In genomic region chr7:29924006-29924405, GRCh38 we compare ENCODE assay signal across 16 cellular contexts.
DNase-seq lines count a peak whose midpoint lies in the region; ATAC-seq, FAIRE-seq and TF ChIP-seq lines count a peak whose summit lies in the region.
"Had no signal": no experiment of that assay in that cellular context is flagged by ENCODE, and none has a peak within 500 bp of the region (broad histone marks: within the 10 kb centered on the region; RNA-seq: fewer than 3 reads in every experiment).

No MANE protein-coding gene starts in this region.

- TF ChIP-seq POLR2A in HepG2 (IDR thresholded peaks at IDR 0.05; ENCODE audit: insufficient read depth in 1 of 2, low read depth in 2 of 2, low read length in 2 of 2), result no peak
- TF ChIP-seq POLR2A in right lobe of liver (IDR thresholded peaks at IDR 0.05), result no peak
- TF ChIP-seq POLR2A in tibial nerve (IDR thresholded peaks at IDR 0.05), result no peak

- ATAC-seq in HepG2, result 0 out of 3 replicates have a peak, but pooled peaks have one; percentile 22
- ATAC-seq in right lobe of liver, result no peak
- ATAC-seq: A549 had no signal

- POLR2A ChIA-PET in HepG2 (lab: Yijun Ruan, JAX), result no interaction called here
- POLR2A ChIA-PET in HEK293T (lab: Yijun Ruan, JAX), result no interaction called here

- H3K36me3 ChIP-seq in HepG2 (replicated peaks in 1 of 2; ENCODE audit: control insufficient read depth in 1 of 2, insufficient read depth in 2 of 2, low read length in 2 of 2) (peaks cover 27 to 53% of the 10 kb centered on the region in 2 experiments), right lobe of liver (no peaks in the 10 kb centered on the region), tibial nerve (peaks cover 0 to 37% (median 0%) of the 10 kb centered on the region in 3 donors)

- H3K27ac ChIP-seq in HepG2 (ENCODE audit: extremely low read length, insufficient read depth, low read length) (no peak overlapping the region), right lobe of liver (no peak overlapping the region), tibial nerve (peak overlapping the region; percentile 18 to 83 (median 52))
- H3K27ac ChIP-seq: A549, C4-2B, SJCRH30 had no signal

- H3K4me2 ChIP-seq in HepG2 (ENCODE audit: low read depth, low read length), result no peak overlapping the region
- H3K4me2 ChIP-seq: A549 had no signal

- H3K9me3 Mint-ChIP-seq in brain, result no peaks in the 10 kb centered on the region

- peaks cover 64% of the 10 kb centered on the region for H3K36me3 Mint-ChIP-seq in brain

- no TSS peak for BruUV-seq in HepG2 (replicated peaks; lab: Mats Ljungman, UMichigan)

- intact Hi-C loops in HepG2 (cut with micrococcal nuclease; ENCODE audit: unreplicated experiment) (loop anchor here (5.0 kb wide), 1 partner anchor 47 kb away; no protein-coding TSS in a partner anchor), right lobe of liver (cut with DNase I) (loop anchor here in 1 of 2 donors (10.0 kb wide), 1 partner anchor 169 kb away; no protein-coding TSS in a partner anchor)

- H4K20me1 ChIP-seq in HepG2 (ENCODE audit: insufficient read depth, low read length), result peaks cover 8% of the 10 kb centered on the region; the same call in 1 of the 2 replicates

- no peak overlapping the region for H2AFZ ChIP-seq in HepG2 (ENCODE audit: low read length)

- H3K4me3 ChIP-seq in HepG2 (replicated peaks in 1 of 3; ENCODE audit: insufficient read depth in 1 of 3, low read depth in 2 of 3, low read length in 3 of 3) (no peak overlapping the region), right lobe of liver (no peak overlapping the region), tibial nerve (peak overlapping the region in 2 of 4 donors; percentile 1 to 37)
- H3K4me3 ChIP-seq: A549, SJCRH30 had no signal

- FAIRE-seq in HepG2 (lab: Jason Lieb, UNC) (no peak), GM19239 (lab: Jason Lieb, UNC) (no peak)
- FAIRE-seq: A549, GM12891 had no signal

- TF ChIP-seq EP300 in HepG2 (IDR thresholded peaks at IDR 0.05; ENCODE audit: low read depth in 2 of 2, low read length in 2 of 2), result no peak
- TF ChIP-seq EP300 in HepG2 (CRISPR knock-in tag; IDR thresholded peaks at IDR 0.05; ENCODE audit: borderline replicate concordance), result no peak
- no peak for TF ChIP-seq EP300 in tibial nerve (IDR thresholded peaks at IDR 0.05)

- H3K4me3 Mint-ChIP-seq in brain, result no peak overlapping the region

- 92% methylated on average over 9 of the region's 9 CpGs for WGBS in HepG2 (ENCODE audit: low lambda C conversion rate)
- 55% methylated on average over 6 of the region's 9 CpGs for WGBS in right lobe of liver (ENCODE audit: insufficient coverage, low coverage, low lambda C conversion rate, missing lambda C conversion rate)
- WGBS in tibial nerve, 2 donors, result 73 to 85% methylated on average over 9 of the region's 9 CpGs

- H3K27me3 Mint-ChIP-seq in brain, result no peaks in the 10 kb centered on the region

- H3K27ac Mint-ChIP-seq in brain, result peak overlapping the region; percentile 48 to 87 (median 59)

- H3K9me3 ChIP-seq in HepG2 (ENCODE audit: low read length), result no peaks in the 10 kb centered on the region
- no peaks in the 10 kb centered on the region for H3K9me3 ChIP-seq in right lobe of liver
- H3K9me3 ChIP-seq in tibial nerve, result no peaks in the 10 kb centered on the region
- H3K9me3 ChIP-seq: A549, SJCRH30 had no signal

- no peak for DNase-seq in HepG2 (ENCODE audit: low spot score)
- no peak for DNase-seq in right lobe of liver
- DNase-seq in left kidney (ENCODE audit: low read depth, low spot score), result peak; percentile 61
- DNase-seq in tibial nerve (ENCODE audit: low spot score in 2 of 2), result no peak
- DNase-seq in HEK293T (ENCODE audit: extremely low spot score), result no peak
- no peak for DNase-seq in GM19239 (ENCODE audit: insufficient read length, low spot score)
- no peak for DNase-seq in activated CD8-positive, alpha-beta memory T cell treated with anti-CD3 and anti-CD28 coated beads, Interleukin-2, amount 50 U/mL, for 48 hours
- DNase-seq: COR-L47, KG1, NCI-H187 treated with DMSO at 0.1 percent for 48 hours, NCI-H2171, SJCRH30 had no signal

- H3K9ac ChIP-seq in HepG2 (ENCODE audit: insufficient read depth, low read depth, low read length), result no peak overlapping the region

- CTCF ChIA-PET in HepG2 (lab: Yijun Ruan, JAX; ENCODE audit: low intra/inter-chr PET ratio, low total read pairs), result no interaction called here
- CTCF ChIA-PET in HEK293T (lab: Yijun Ruan, JAX), result no interaction called here

- H3K27me3 ChIP-seq in HepG2 (ENCODE audit: control insufficient read depth in 1 of 2, insufficient read depth in 2 of 2, low read length in 2 of 2) (no peaks in the 10 kb centered on the region), right lobe of liver (no peaks in the 10 kb centered on the region), tibial nerve (no peaks in the 10 kb centered on the region)
- H3K27me3 ChIP-seq: SJCRH30 had no signal

- TF ChIP-seq CTCF in HepG2 (CRISPR knock-in tag; IDR thresholded peaks at IDR 0.05) (no peak), right lobe of liver (IDR thresholded peaks at IDR 0.05) (no peak), brain (conservative IDR thresholded peaks at IDR 0.05) (no peak), tibial nerve (IDR thresholded peaks at IDR 0.05) (no peak)

- H3K4me1 ChIP-seq in HepG2 (ENCODE audit: insufficient read depth, low read length) (no peaks in the 10 kb centered on the region), right lobe of liver (peaks cover 0 to 1% (median 0%) of the 10 kb centered on the region in 4 donors), tibial nerve (peaks cover 0 to 39% (median 7%) of the 10 kb centered on the region in 4 donors)
- H3K4me1 ChIP-seq: A549, SJCRH30 had no signal

- H3K4me1 Mint-ChIP-seq in brain, result peaks cover 36% of the 10 kb centered on the region

- no peaks in the 10 kb centered on the region for H3K79me2 ChIP-seq in HepG2 (ENCODE audit: insufficient read depth, low read length)

- no peak for TF ChIP-seq RAD21 in HepG2 (CRISPR knock-in tag; IDR thresholded peaks at IDR 0.05)

- in situ Hi-C loops in HepG2 (cut with HindIII; ENCODE audit: extremely low pct_ligation_motif_present, low pct_unique_long_range_greater_than_20kb), result no loop called here

TF ChIP-seq in HepG2, 621 proteins besides CTCF, POLR2A, EP300 and RAD21 (continues in another document):
- TF ChIP-seq, protein P1, sequence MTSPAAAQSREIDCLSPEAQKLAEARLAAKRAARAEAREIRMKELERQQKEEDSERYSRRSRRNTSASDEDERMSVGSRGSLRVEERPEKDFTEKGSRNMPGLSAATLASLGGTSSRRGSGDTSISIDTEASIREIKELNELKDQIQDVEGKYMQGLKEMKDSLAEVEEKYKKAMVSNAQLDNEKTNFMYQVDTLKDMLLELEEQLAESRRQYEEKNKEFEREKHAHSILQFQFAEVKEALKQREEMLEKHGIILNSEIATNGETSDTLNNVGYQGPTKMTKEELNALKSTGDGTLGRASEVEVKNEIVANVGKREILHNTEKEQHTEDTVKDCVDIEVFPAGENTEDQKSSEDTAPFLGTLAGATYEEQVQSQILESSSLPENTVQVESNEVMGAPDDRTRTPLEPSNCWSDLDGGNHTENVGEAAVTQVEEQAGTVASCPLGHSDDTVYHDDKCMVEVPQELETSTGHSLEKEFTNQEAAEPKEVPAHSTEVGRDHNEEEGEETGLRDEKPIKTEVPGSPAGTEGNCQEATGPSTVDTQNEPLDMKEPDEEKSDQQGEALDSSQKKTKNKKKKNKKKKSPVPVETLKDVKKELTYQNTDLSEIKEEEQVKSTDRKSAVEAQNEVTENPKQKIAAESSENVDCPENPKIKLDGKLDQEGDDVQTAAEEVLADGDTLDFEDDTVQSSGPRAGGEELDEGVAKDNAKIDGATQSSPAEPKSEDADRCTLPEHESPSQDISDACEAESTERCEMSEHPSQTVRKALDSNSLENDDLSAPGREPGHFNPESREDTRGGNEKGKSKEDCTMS (CRISPR knock-in tag; conservative IDR thresholded peaks at IDR 0.05), result no peak
- TF ChIP-seq CHD2 (IDR thresholded peaks at IDR 0.05; ENCODE audit: low read depth, low read length) (no peak), ZNF10 (CRISPR knock-in tag; IDR thresholded peaks at IDR 0.05; ENCODE audit: borderline replicate concordance, low read depth) (no peak), NFIC (IDR thresholded peaks at IDR 0.05; ENCODE audit: low read length) (no peak), ZNF780A (CRISPR knock-in tag; IDR thresholded peaks at IDR 0.05) (no peak)

TF ChIP-seq in HEK293T, 16 proteins besides CTCF, POLR2A, EP300 and RAD21:
- TF ChIP-seq LEF1 (IDR thresholded peaks at IDR 0.05; ENCODE audit: borderline replicate concordance) (no peak), FOXK2 (IDR thresholded peaks at IDR 0.05) (no peak), NFRKB (IDR thresholded peaks at IDR 0.05) (no peak), ZNF384 (IDR thresholded peaks at IDR 0.05) (no peak), FOXA1 (IDR thresholded peaks at IDR 0.05) (no peak), HDGF (IDR thresholded peaks at IDR 0.05; ENCODE audit: borderline replicate concordance) (no peak), SP1 (IDR thresholded peaks at IDR 0.05) (no peak), CTBP1 (IDR thresholded peaks at IDR 0.05; ENCODE audit: borderline replicate concordance) (no peak), SUZ12 (IDR thresholded peaks at IDR 0.05) (no peak), BHLHE40 (IDR thresholded peaks at IDR 0.05; ENCODE audit: borderline replicate concordance) (no peak), ARNT (IDR thresholded peaks at IDR 0.05) (no peak), L3MBTL2 (conservative IDR thresholded peaks at IDR 0.05) (no peak), TARDBP (IDR thresholded peaks at IDR 0.05) (no peak), FOXM1 (IDR thresholded peaks at IDR 0.05; ENCODE audit: borderline replicate concordance) (no peak), ELF4 (IDR thresholded peaks at IDR 0.05) (no peak)
- TF ChIP-seq, protein P2, sequence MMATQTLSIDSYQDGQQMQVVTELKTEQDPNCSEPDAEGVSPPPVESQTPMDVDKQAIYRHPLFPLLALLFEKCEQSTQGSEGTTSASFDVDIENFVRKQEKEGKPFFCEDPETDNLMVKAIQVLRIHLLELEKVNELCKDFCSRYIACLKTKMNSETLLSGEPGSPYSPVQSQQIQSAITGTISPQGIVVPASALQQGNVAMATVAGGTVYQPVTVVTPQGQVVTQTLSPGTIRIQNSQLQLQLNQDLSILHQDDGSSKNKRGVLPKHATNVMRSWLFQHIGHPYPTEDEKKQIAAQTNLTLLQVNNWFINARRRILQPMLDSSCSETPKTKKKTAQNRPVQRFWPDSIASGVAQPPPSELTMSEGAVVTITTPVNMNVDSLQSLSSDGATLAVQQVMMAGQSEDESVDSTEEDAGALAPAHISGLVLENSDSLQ (IDR thresholded peaks at IDR 0.05), result no peak
TF ChIP-seq in HEK293T: peak in this region for 0.

Comparison
In these comparisons a context has a peak if more than half of its experiments do, and no peak if none do; other contexts are left out.
1. H3K27ac ChIP-seq: peak in tibial nerve (4 of 4); none in HepG2 (single experiment) and right lobe of liver (0 of 3).